11 cellular contexts compared by ENCODE assay signal in the genomic region with DNA sequence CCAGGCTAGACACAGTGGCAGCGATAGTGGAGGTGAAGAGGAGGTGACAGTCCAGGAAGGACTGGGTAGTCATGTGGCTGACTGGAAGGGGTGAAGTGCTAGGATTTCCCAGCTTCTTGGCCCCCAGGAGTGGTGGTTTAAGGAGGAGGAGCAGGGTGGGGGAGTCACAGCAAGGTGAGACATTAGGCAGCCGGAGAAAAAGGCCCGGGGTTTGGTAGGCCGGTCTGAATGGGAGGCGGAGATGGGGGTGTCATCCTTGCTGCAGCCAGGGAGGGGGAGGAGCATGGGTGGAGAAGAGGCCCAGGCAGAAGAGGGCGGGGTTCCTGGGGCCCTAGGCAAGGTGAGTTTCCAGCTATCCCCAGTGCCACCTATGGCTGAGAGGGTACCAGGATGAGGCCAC. TPM values are rescaled to one million over a fixed set of nuclear protein-coding genes. Genes with fewer than 3 reads are reported as not detected.
DNase-seq lines count a peak whose midpoint lies in the region; TF ChIP-seq lines count a peak whose summit lies in the region.
"Had no signal": no experiment of that assay in that cellular context is flagged by ENCODE, and none has a peak within 500 bp of the region (broad histone marks: within the 10 kb centered on the region; RNA-seq: fewer than 3 reads in every experiment).

No MANE protein-coding gene starts in this region.

- DNase-seq in NCI-H2196 (lab: John Stamatoyannopoulos, UW; ENCODE audit: unreplicated experiment) (peak; percentile 62), NCI-H2196 treated with DMSO at 0.1 percent for 48 hours (lab: John Stamatoyannopoulos, UW; ENCODE audit: unreplicated experiment) (no peak), immature natural killer cell (no peak), NCI-H748 treated with DMSO at 0.1 percent for 48 hours (lab: John Stamatoyannopoulos, UW) (no peak), posterior vena cava (ENCODE audit: low spot score) (no peak), NOMO-1 (lab: John Stamatoyannopoulos, UW; ENCODE audit: unreplicated experiment in 2 of 2) (no peak)
- DNase-seq in activated T-helper 1 cell treated with anti-CD3 and anti-CD28 coated beads, Interleukin-12 subunit alpha, Interleukin-12 subunit beta, Interleukin-2, Interleukin-4 antibody, amounts not matched to agents 30 ng/mL and 10 ng/mL and 1 ng/mL, durations not matched to agents 14 hours and 24 hours and 36 hours (ENCODE audit: low spot score), result no peak
- DNase-seq: NCI-H1694 treated with DMSO at 0.1 percent for 48 hours had no signal

- POLR2A ChIA-PET in HEK293 (lab: Yijun Ruan, JAX), result interaction anchor here (1.0 to 1.8 kb wide), 3 partner anchors 9 to 311 kb away, joined by 3 to 8 read pairs (median 3); a partner anchor contains a TSS

- H3K4me3 ChIP-seq in HEK293 (ENCODE audit: low read depth, low read length), result no peak overlapping the region
- H3K4me3 ChIP-seq: ascending aorta had no signal

- H3K9me3 Mint-ChIP-seq in activated T-helper 1 cell treated with anti-CD3 and anti-CD28 coated beads, Interleukin-12 subunit alpha, Interleukin-12 subunit beta, Interleukin-2, Interleukin-4 antibody, amounts not matched to agents 30 ng/mL and 10 ng/mL and 1 ng/mL, durations not matched to agents 14 hours and 24 hours and 36 hours, result no peaks in the 10 kb centered on the region
- no peaks in the 10 kb centered on the region for H3K9me3 Mint-ChIP-seq in immature natural killer cell
- H3K9me3 Mint-ChIP-seq: nephron had no signal

- H3K27ac ChIP-seq in HEK293 (ENCODE audit: extremely low read depth, low read depth, low read length), result no peak overlapping the region
- H3K27ac ChIP-seq: ascending aorta had no signal

- H3K27me3 Mint-ChIP-seq in activated T-helper 1 cell treated with anti-CD3 and anti-CD28 coated beads, Interleukin-12 subunit alpha, Interleukin-12 subunit beta, Interleukin-2, Interleukin-4 antibody, amounts not matched to agents 30 ng/mL and 10 ng/mL and 1 ng/mL, durations not matched to agents 14 hours and 24 hours and 36 hours (ENCODE audit: insufficient read depth), result no peaks in the 10 kb centered on the region
- peaks cover 35 to 59% (median 58%) of the 10 kb centered on the region in 3 donors for H3K27me3 Mint-ChIP-seq in immature natural killer cell (ENCODE audit: low read depth in 3 of 3)

- CTCF ChIA-PET in HEK293 (lab: Yijun Ruan, JAX), result interaction anchor here (0.7 to 1.2 kb wide), 2 partner anchors 379 to 446 kb away, joined by 4 to 5 read pairs; no protein-coding TSS in a partner anchor

- peak overlapping the region; percentile 61 for H3K27ac Mint-ChIP-seq in activated T-helper 1 cell treated with anti-CD3 and anti-CD28 coated beads, Interleukin-12 subunit alpha, Interleukin-12 subunit beta, Interleukin-2, Interleukin-4 antibody, amounts not matched to agents 30 ng/mL and 10 ng/mL and 1 ng/mL, durations not matched to agents 14 hours and 24 hours and 36 hours
- peak overlapping the region; percentile 60 to 100 (median 87) for H3K27ac Mint-ChIP-seq in immature natural killer cell
- H3K27ac Mint-ChIP-seq: nephron had no signal

- peaks cover 0 to 45% of the 10 kb centered on the region in 2 experiments; a peak in 1 of 3 replicates for H3K36me3 ChIP-seq in HEK293 (ENCODE audit: control insufficient read depth in 2 of 2, insufficient read depth in 1 of 2, low read length in 2 of 2)

- peaks cover 29% of the 10 kb centered on the region for H3K4me1 Mint-ChIP-seq in activated T-helper 1 cell treated with anti-CD3 and anti-CD28 coated beads, Interleukin-12 subunit alpha, Interleukin-12 subunit beta, Interleukin-2, Interleukin-4 antibody, amounts not matched to agents 30 ng/mL and 10 ng/mL and 1 ng/mL, durations not matched to agents 14 hours and 24 hours and 36 hours (ENCODE audit: low read depth)
- peaks cover 46 to 57% of the 10 kb centered on the region in 2 donors for H3K4me1 Mint-ChIP-seq in immature natural killer cell

- H3K9me3 ChIP-seq in HEK293 (ENCODE audit: control insufficient read depth, insufficient read depth, low read depth, low read length), result no peaks in the 10 kb centered on the region
- H3K9me3 ChIP-seq: ascending aorta had no signal

- TF ChIP-seq CTCF in HEK293 (tag by site-specific recombination; IDR thresholded peaks at IDR 0.05), result no peak

- intact Hi-C loops in activated T-helper 1 cell treated with anti-CD3 and anti-CD28 coated beads, Interleukin-12 subunit alpha, Interleukin-12 subunit beta, Interleukin-2, Interleukin-4 antibody, amounts not matched to agents 30 ng/mL and 10 ng/mL and 1 ng/mL, durations not matched to agents 14 hours and 24 hours and 36 hours (cut with micrococcal nuclease), result no loop called here
- intact Hi-C loops in posterior vena cava (cut with DNase I), result no loop called here

- H3K36me3 Mint-ChIP-seq in activated T-helper 1 cell treated with anti-CD3 and anti-CD28 coated beads, Interleukin-12 subunit alpha, Interleukin-12 subunit beta, Interleukin-2, Interleukin-4 antibody, amounts not matched to agents 30 ng/mL and 10 ng/mL and 1 ng/mL, durations not matched to agents 14 hours and 24 hours and 36 hours (ENCODE audit: low read depth), result peaks cover 31% of the 10 kb centered on the region
- peaks cover 3 to 29% (median 19%) of the 10 kb centered on the region in 3 donors for H3K36me3 Mint-ChIP-seq in immature natural killer cell

- H3K4me3 Mint-ChIP-seq in activated T-helper 1 cell treated with anti-CD3 and anti-CD28 coated beads, Interleukin-12 subunit alpha, Interleukin-12 subunit beta, Interleukin-2, Interleukin-4 antibody, amounts not matched to agents 30 ng/mL and 10 ng/mL and 1 ng/mL, durations not matched to agents 14 hours and 24 hours and 36 hours, result no peak overlapping the region
- H3K4me3 Mint-ChIP-seq in immature natural killer cell, result peak overlapping the region in 3 of 5 donors; percentile 10 to 54 (median 21)
- H3K4me3 Mint-ChIP-seq: nephron had no signal

- no peaks in the 10 kb centered on the region for H3K4me1 ChIP-seq in HEK293 (ENCODE audit: control insufficient read depth, insufficient read depth, low read length)

TF ChIP-seq in HEK293, 187 proteins besides CTCF, POLR2A, EP300 and RAD21:
- peak; percentile 52 for TF ChIP-seq KLF1 (tag by site-specific recombination; IDR thresholded peaks at IDR 0.05)
- TF ChIP-seq ZFHX2 (tag by site-specific recombination; conservative IDR thresholded peaks at IDR 0.05), result no peak; the same call in 1 of the 2 replicates
- peak; percentile 76 for TF ChIP-seq GLIS1 (tag by site-specific recombination; IDR thresholded peaks at IDR 0.05)
- TF ChIP-seq EGR2 (tag by site-specific recombination; IDR thresholded peaks at IDR 0.05; ENCODE audit: low read depth), result peak; percentile 36; the same call in 1 of the 2 replicates
- TF ChIP-seq SP2 (tag by site-specific recombination; IDR thresholded peaks at IDR 0.05), result peak; percentile 32
- peak; percentile 50 for TF ChIP-seq SP3 (tag by site-specific recombination; IDR thresholded peaks at IDR 0.05)
- TF ChIP-seq ZFP3 (tag by site-specific recombination; IDR thresholded peaks at IDR 0.05; ENCODE audit: low read depth), result no peak
- no peak for TF ChIP-seq ZBTB8A (tag by site-specific recombination; IDR thresholded peaks at IDR 0.05)

RNA-seq across cellular contexts. Expression of a gene that starts 6.1 kb away (rescaled TPM):
- 117 and 130 TPM in 2 replicates for total RNA-seq in activated T-helper 1 cell treated with anti-CD3 and anti-CD28 coated beads, Interleukin-12 subunit alpha, Interleukin-12 subunit beta, Interleukin-2, Interleukin-4 antibody, amounts not matched to agents 30 ng/mL and 10 ng/mL and 1 ng/mL, durations not matched to agents 14 hours and 24 hours and 36 hours
- 100 to 1,000 TPM; 166 to 430 (median 222) TPM for polyA plus RNA-seq in immature natural killer cell
- total RNA-seq in posterior vena cava, result 10 to 100 TPM; 62.9 to 64.2 TPM

RNA-seq across cellular contexts. Expression of a gene that starts 18.7 kb away (rescaled TPM):
- total RNA-seq in activated T-helper 1 cell treated with anti-CD3 and anti-CD28 coated beads, Interleukin-12 subunit alpha, Interleukin-12 subunit beta, Interleukin-2, Interleukin-4 antibody, amounts not matched to agents 30 ng/mL and 10 ng/mL and 1 ng/mL, durations not matched to agents 14 hours and 24 hours and 36 hours, result 102 and 104 TPM in 2 replicates
- polyA plus RNA-seq in immature natural killer cell, result 10 to 100 TPM; 38.5 to 88.4 (median 41.8) TPM
- total RNA-seq in posterior vena cava, result 10 to 100 TPM; 57.6 to 80.8 TPM

RNA-seq across cellular contexts. Expression of a gene that starts 28.4 kb away (rescaled TPM):
- 55.0 and 55.2 TPM in 2 replicates for total RNA-seq in activated T-helper 1 cell treated with anti-CD3 and anti-CD28 coated beads, Interleukin-12 subunit alpha, Interleukin-12 subunit beta, Interleukin-2, Interleukin-4 antibody, amounts not matched to agents 30 ng/mL and 10 ng/mL and 1 ng/mL, durations not matched to agents 14 hours and 24 hours and 36 hours
- 10 to 100 TPM in 1 of 3 donors, under 1 TPM in 2; 0.14 to 11.7 (median 0.89) TPM for polyA plus RNA-seq in immature natural killer cell
- total RNA-seq in posterior vena cava, result 10 to 100 TPM; 21.3 to 22.6 TPM

RNA-seq across cellular contexts. Expression of a gene that starts 29.9 kb away (rescaled TPM):
- 103 and 106 TPM in 2 replicates for total RNA-seq in activated T-helper 1 cell treated with anti-CD3 and anti-CD28 coated beads, Interleukin-12 subunit alpha, Interleukin-12 subunit beta, Interleukin-2, Interleukin-4 antibody, amounts not matched to agents 30 ng/mL and 10 ng/mL and 1 ng/mL, durations not matched to agents 14 hours and 24 hours and 36 hours
- 10 to 100 TPM; 11.1 to 29.5 (median 12.3) TPM for polyA plus RNA-seq in immature natural killer cell
- 10 to 100 TPM; 39.1 to 46.3 TPM for total RNA-seq in posterior vena cava

RNA-seq across cellular contexts. Expression of a gene that starts 48.4 kb away (rescaled TPM):
- total RNA-seq in activated T-helper 1 cell treated with anti-CD3 and anti-CD28 coated beads, Interleukin-12 subunit alpha, Interleukin-12 subunit beta, Interleukin-2, Interleukin-4 antibody, amounts not matched to agents 30 ng/mL and 10 ng/mL and 1 ng/mL, durations not matched to agents 14 hours and 24 hours and 36 hours, result 1.6 and 2.0 TPM in 2 replicates
- not detected for polyA plus RNA-seq in immature natural killer cell
- total RNA-seq in posterior vena cava, result under 1 TPM; 0.65 to 0.71 TPM
- total RNA-seq: ascending aorta had no signal
